16 cellular contexts compared by ENCODE assay signal in genomic region chr7:137015015-137015414, GRCh38.
A peak's percentile ranks its signal among the peaks of the same experiment; 100 is the strongest.
DNase-seq lines count a peak whose midpoint lies in the region; ATAC-seq and TF ChIP-seq lines count a peak whose summit lies in the region.
"Had no signal": no experiment of that assay in that cellular context is flagged by ENCODE, and none has a peak within 500 bp of the region (broad histone marks: within the 10 kb centered on the region; RNA-seq: fewer than 3 reads in every experiment).

No MANE protein-coding gene starts in this region.

- intact Hi-C loops in Right ventricle myocardium inferior (cut with DNase I) (no loop called here), left ventricle myocardium inferior (cut with micrococcal nuclease) (no loop called here), IMR-90 (cut with micrococcal nuclease) (no loop called here), Calu3 (cut with micrococcal nuclease; ENCODE audit: unreplicated experiment) (no loop called here)

- H3K4me1 Mint-ChIP-seq in Calu3 (ENCODE audit: low read depth, unreplicated experiment): no peaks in the 10 kb centered on the region
- H3K4me1 Mint-ChIP-seq: CD14-positive monocyte; CD4-positive, alpha-beta memory T cell had no signal

- H3K56ac ChIP-seq in IMR-90 (ENCODE audit: extremely low read depth, insufficient read depth, low read length): no peak overlapping the region

- H3K27me3 ChIP-seq in left ventricle myocardium inferior (ENCODE audit: low read depth): no peaks in the 10 kb centered on the region
- no peaks in the 10 kb centered on the region for H3K27me3 ChIP-seq in IMR-90 (ENCODE audit: control insufficient read depth, insufficient read depth, low read length)
- H3K27me3 ChIP-seq in smooth muscle cell (ENCODE audit: low read depth): no peaks in the 10 kb centered on the region
- H3K27me3 ChIP-seq: BLaER1 had no signal

- H3K9me3 ChIP-seq in left ventricle myocardium inferior (replicated peaks): no peaks in the 10 kb centered on the region
- H3K9me3 ChIP-seq in IMR-90 (ENCODE audit: control insufficient read depth, insufficient read depth, low read length): no peaks in the 10 kb centered on the region
- H3K9me3 ChIP-seq in smooth muscle cell (replicated peaks; ENCODE audit: low read depth): no peaks in the 10 kb centered on the region
- H3K9me3 ChIP-seq: A549, BLaER1 had no signal

- H2BK15ac ChIP-seq in IMR-90 (ENCODE audit: low read depth, low read length): 0 out of 3 replicates have a peak overlapping the region, but pooled peaks have one; percentile 36

- TF ChIP-seq CTCF in left ventricle myocardium inferior (IDR thresholded peaks at IDR 0.05; ENCODE audit: borderline replicate concordance) (no peak), IMR-90 (conservative IDR thresholded peaks at IDR 0.05; ENCODE audit: low read depth, low read length) (no peak), smooth muscle cell (IDR thresholded peaks at IDR 0.05; ENCODE audit: borderline replicate concordance, insufficient read depth, poor library complexity, severe bottlenecking) (no peak), Calu3 (IDR thresholded peaks at IDR 0.05; ENCODE audit: unreplicated experiment) (no peak)

- peak overlapping the region; percentile 63 for H2AK5ac ChIP-seq in IMR-90 (ENCODE audit: low read depth, low read length)

- no peak overlapping the region for H3K27ac ChIP-seq in left ventricle myocardium inferior (replicated peaks)
- H3K27ac ChIP-seq in IMR-90 (ENCODE audit: insufficient read depth, low read length): peak overlapping the region; percentile 59; the same call in 1 of the 2 replicates
- peak overlapping the region; percentile 21 for H3K27ac ChIP-seq in smooth muscle cell (ENCODE audit: low read depth)
- H3K27ac ChIP-seq: 22Rv1, A549, BLaER1 had no signal

- TF ChIP-seq RAD21 in IMR-90 (IDR thresholded peaks at IDR 0.05; ENCODE audit: low read length): no peak

- peak overlapping the region; percentile 79; the same call in 1 of the 2 replicates for H3K14ac ChIP-seq in IMR-90 (replicated peaks; ENCODE audit: low read depth, low read length)

- peak overlapping the region; percentile 96 for H2BK5ac ChIP-seq in IMR-90 (ENCODE audit: low read depth, low read length, poor library complexity, severe bottlenecking)

- H4K20me1 ChIP-seq in IMR-90 (ENCODE audit: insufficient read depth, low read length) (no peaks in the 10 kb centered on the region), smooth muscle cell (ENCODE audit: low read depth) (no peaks in the 10 kb centered on the region)
- H4K20me1 ChIP-seq: BLaER1 had no signal

- H3K27ac Mint-ChIP-seq in Calu3 (ENCODE audit: unreplicated experiment): no peak overlapping the region
- H3K27ac Mint-ChIP-seq: CD4-positive, alpha-beta memory T cell had no signal

- ATAC-seq in Right ventricle myocardium inferior: peak; percentile 20
- no peak for ATAC-seq in IMR-90 (ENCODE audit: low read depth)
- ATAC-seq: A549, HepG2 had no signal

- no peak overlapping the region for H3K4me2 ChIP-seq in IMR-90 (ENCODE audit: low read depth, low read length)
- no peak overlapping the region for H3K4me2 ChIP-seq in smooth muscle cell
- H3K4me2 ChIP-seq: A549, BLaER1 had no signal

- H3K36me3 Mint-ChIP-seq in Calu3 (ENCODE audit: insufficient read depth, unreplicated experiment): no peaks in the 10 kb centered on the region
- H3K36me3 Mint-ChIP-seq: CD14-positive monocyte; CD4-positive, alpha-beta memory T cell had no signal

- DNase-seq in Right ventricle myocardium inferior (ENCODE audit: missing footprints): no peak
- no peak for DNase-seq in left ventricle myocardium inferior
- DNase-seq in IMR-90: no peak
- DNase-seq in amniotic epithelial cell (ENCODE audit: low read depth): peak; percentile 50
- DNase-seq in smooth muscle cell (lab: John Stamatoyannopoulos, UW; ENCODE audit: unreplicated experiment): no peak
- no peak for DNase-seq in NCI-H187 (lab: John Stamatoyannopoulos, UW)
- no peak for DNase-seq in Calu3
- DNase-seq: CD4-positive, alpha-beta memory T cell; DMS79 treated with DMSO at 0.1 percent for 48 hours; GF-D8; H9 had no signal

- no peaks in the 10 kb centered on the region for H3K27me3 Mint-ChIP-seq in Calu3 (ENCODE audit: unreplicated experiment)
- H3K27me3 Mint-ChIP-seq: CD4-positive, alpha-beta memory T cell had no signal

- dilution Hi-C loops in IMR-90 (cut with HindIII; ENCODE audit: low sequenced_read_pairs, unreplicated experiment): no loop called here

- peaks cover 6% of the 10 kb centered on the region for H3K9me3 Mint-ChIP-seq in Calu3 (ENCODE audit: low read depth, unreplicated experiment)
- H3K9me3 Mint-ChIP-seq: H9 had no signal

- H3K9me1 ChIP-seq in IMR-90 (ENCODE audit: insufficient read depth, low read length): peaks cover 5% of the 10 kb centered on the region; the same call in 1 of the 2 replicates

- peak overlapping the region; percentile 48; the same call in 1 of the 2 replicates for H3K23ac ChIP-seq in IMR-90 (ENCODE audit: low read depth, low read length)

- no peak overlapping the region for H4K5ac ChIP-seq in IMR-90 (ENCODE audit: low read depth, low read length)

- no peak overlapping the region for H2AK9ac ChIP-seq in IMR-90 (replicated peaks; ENCODE audit: low read depth, low read length, poor library complexity)

- POLR2A ChIA-PET in IMR-90 (lab: Charles Lee; ENCODE audit: unreplicated experiment): no interaction called here

- no peak overlapping the region for H3K4me3 ChIP-seq in left ventricle myocardium inferior
- H3K4me3 ChIP-seq in IMR-90 (ENCODE audit: insufficient read depth, low read depth, low read length): no peak overlapping the region
- no peak overlapping the region for H3K4me3 ChIP-seq in smooth muscle cell
- H3K4me3 ChIP-seq: A549, BLaER1 had no signal

- no peak overlapping the region for H3K4me3 Mint-ChIP-seq in Calu3 (ENCODE audit: low read depth, unreplicated experiment)
- H3K4me3 Mint-ChIP-seq: CD14-positive monocyte; CD4-positive, alpha-beta memory T cell; H9 had no signal

- peaks cover 51 to 56% of the 10 kb centered on the region in 2 experiments for H3K79me1 ChIP-seq in IMR-90 (ENCODE audit: low read depth in 1 of 2, low read length in 2 of 2)

- in situ Hi-C loops in IMR-90 (cut with MboI; ENCODE audit: low sequenced_read_pairs): no loop called here

- peak overlapping the region; percentile 69 for H2BK20ac ChIP-seq in IMR-90 (ENCODE audit: low read depth, low read length)

- H2AFZ ChIP-seq in IMR-90 (replicated peaks; ENCODE audit: low read length, poor library complexity) (no peak overlapping the region), smooth muscle cell (ENCODE audit: low read depth) (no peak overlapping the region)

- no TSS peak for BruUV-seq in IMR-90 (replicated peaks; lab: Mats Ljungman, UMichigan)
- no TSS peak for BruUV-seq in Calu3 (replicated peaks; lab: Mats Ljungman, UMichigan)

- H3K4ac ChIP-seq in IMR-90 (ENCODE audit: low read depth, low read length): peak overlapping the region; percentile 66

- no peaks in the 10 kb centered on the region for H3K4me1 ChIP-seq in left ventricle myocardium inferior
- H3K4me1 ChIP-seq in IMR-90 (ENCODE audit: control insufficient read depth, insufficient read depth, low read length): peaks cover 10% of the 10 kb centered on the region
- H3K4me1 ChIP-seq in smooth muscle cell (ENCODE audit: low read depth): peaks cover 18% of the 10 kb centered on the region
- H3K4me1 ChIP-seq: A549, BLaER1 had no signal

- no peaks in the 10 kb centered on the region for H3K79me2 ChIP-seq in smooth muscle cell (ENCODE audit: low read depth)

- H4K8ac ChIP-seq in IMR-90 (ENCODE audit: low read depth in 2 of 2, low read length in 2 of 2): peak overlapping the region; percentile 46 to 66; a peak in 3 of 4 replicates

- H3K18ac ChIP-seq in IMR-90 (ENCODE audit: low read depth, low read length): no peak overlapping the region

- H3K36me3 ChIP-seq in left ventricle myocardium inferior: no peaks in the 10 kb centered on the region
- peaks cover 29% of the 10 kb centered on the region for H3K36me3 ChIP-seq in IMR-90 (ENCODE audit: control insufficient read depth, insufficient read depth, low read length)
- no peaks in the 10 kb centered on the region for H3K36me3 ChIP-seq in smooth muscle cell (ENCODE audit: low read depth)
- H3K36me3 ChIP-seq: BLaER1 had no signal

- no CpG with 5 or more reads among the region's 3 CpGs for WGBS in IMR-90 (ENCODE audit: extremely low coverage in 2 of 2, insufficient read length in 1 of 2), 2 experiments
- WGBS in smooth muscle cell (ENCODE audit: low lambda C conversion rate): 89% methylated on average over 3 of the region's 3 CpGs

- peak overlapping the region; percentile 70 for H2BK120ac ChIP-seq in IMR-90 (ENCODE audit: low read depth, low read length)

- TF ChIP-seq POLR2A in IMR-90 (IDR thresholded peaks at IDR 0.05; ENCODE audit: low read depth, low read length): no peak

- CTCF ChIA-PET in IMR-90 (lab: Yijun Ruan, JAX) (no interaction called here), Calu3 (lab: Charles Lee) (no interaction called here)

- H3F3A ChIP-seq in smooth muscle cell (ENCODE audit: low read depth): no peaks in the 10 kb centered on the region

- H3K9ac ChIP-seq in IMR-90 (ENCODE audit: low read depth, low read length) (no peak overlapping the region), smooth muscle cell (ENCODE audit: low read depth) (no peak overlapping the region)
- H3K9ac ChIP-seq: BLaER1 had no signal

- H4K91ac ChIP-seq in IMR-90 (ENCODE audit: insufficient read depth, low read depth, low read length): peak overlapping the region; percentile 91

TF ChIP-seq in IMR-90, 13 proteins besides CTCF, POLR2A, EP300 and RAD21:
- TF ChIP-seq BHLHE40 (IDR thresholded peaks at IDR 0.05; ENCODE audit: low read depth, low read length) (no peak), RCOR1 (IDR thresholded peaks at IDR 0.05; ENCODE audit: insufficient replicate concordance, low read length) (no peak)
TF ChIP-seq in IMR-90: peak in this region for 0.
